ENCODE assay signal across 1 cellular context in genomic region chr21:46402421-46402820, GRCh38.
TF ChIP-seq lines count a peak whose summit lies in the region.

No MANE protein-coding gene starts in this region.

TF ChIP-seq in GM23338, 12 proteins besides CTCF, POLR2A, EP300 and RAD21 (continued from another document):
- TF ChIP-seq EZH2 (IDR thresholded peaks at IDR 0.05; ENCODE audit: low read depth, unreplicated experiment) (no peak), CREB1 (CRISPR knock-in tag; IDR thresholded peaks at IDR 0.05; ENCODE audit: low read depth) (no peak), EZH2phosphoT487 (IDR thresholded peaks at IDR 0.05; ENCODE audit: unreplicated experiment) (no peak), NANOG (IDR thresholded peaks at IDR 0.05; ENCODE audit: borderline replicate concordance) (no peak)
- TF ChIP-seq, protein P1, sequence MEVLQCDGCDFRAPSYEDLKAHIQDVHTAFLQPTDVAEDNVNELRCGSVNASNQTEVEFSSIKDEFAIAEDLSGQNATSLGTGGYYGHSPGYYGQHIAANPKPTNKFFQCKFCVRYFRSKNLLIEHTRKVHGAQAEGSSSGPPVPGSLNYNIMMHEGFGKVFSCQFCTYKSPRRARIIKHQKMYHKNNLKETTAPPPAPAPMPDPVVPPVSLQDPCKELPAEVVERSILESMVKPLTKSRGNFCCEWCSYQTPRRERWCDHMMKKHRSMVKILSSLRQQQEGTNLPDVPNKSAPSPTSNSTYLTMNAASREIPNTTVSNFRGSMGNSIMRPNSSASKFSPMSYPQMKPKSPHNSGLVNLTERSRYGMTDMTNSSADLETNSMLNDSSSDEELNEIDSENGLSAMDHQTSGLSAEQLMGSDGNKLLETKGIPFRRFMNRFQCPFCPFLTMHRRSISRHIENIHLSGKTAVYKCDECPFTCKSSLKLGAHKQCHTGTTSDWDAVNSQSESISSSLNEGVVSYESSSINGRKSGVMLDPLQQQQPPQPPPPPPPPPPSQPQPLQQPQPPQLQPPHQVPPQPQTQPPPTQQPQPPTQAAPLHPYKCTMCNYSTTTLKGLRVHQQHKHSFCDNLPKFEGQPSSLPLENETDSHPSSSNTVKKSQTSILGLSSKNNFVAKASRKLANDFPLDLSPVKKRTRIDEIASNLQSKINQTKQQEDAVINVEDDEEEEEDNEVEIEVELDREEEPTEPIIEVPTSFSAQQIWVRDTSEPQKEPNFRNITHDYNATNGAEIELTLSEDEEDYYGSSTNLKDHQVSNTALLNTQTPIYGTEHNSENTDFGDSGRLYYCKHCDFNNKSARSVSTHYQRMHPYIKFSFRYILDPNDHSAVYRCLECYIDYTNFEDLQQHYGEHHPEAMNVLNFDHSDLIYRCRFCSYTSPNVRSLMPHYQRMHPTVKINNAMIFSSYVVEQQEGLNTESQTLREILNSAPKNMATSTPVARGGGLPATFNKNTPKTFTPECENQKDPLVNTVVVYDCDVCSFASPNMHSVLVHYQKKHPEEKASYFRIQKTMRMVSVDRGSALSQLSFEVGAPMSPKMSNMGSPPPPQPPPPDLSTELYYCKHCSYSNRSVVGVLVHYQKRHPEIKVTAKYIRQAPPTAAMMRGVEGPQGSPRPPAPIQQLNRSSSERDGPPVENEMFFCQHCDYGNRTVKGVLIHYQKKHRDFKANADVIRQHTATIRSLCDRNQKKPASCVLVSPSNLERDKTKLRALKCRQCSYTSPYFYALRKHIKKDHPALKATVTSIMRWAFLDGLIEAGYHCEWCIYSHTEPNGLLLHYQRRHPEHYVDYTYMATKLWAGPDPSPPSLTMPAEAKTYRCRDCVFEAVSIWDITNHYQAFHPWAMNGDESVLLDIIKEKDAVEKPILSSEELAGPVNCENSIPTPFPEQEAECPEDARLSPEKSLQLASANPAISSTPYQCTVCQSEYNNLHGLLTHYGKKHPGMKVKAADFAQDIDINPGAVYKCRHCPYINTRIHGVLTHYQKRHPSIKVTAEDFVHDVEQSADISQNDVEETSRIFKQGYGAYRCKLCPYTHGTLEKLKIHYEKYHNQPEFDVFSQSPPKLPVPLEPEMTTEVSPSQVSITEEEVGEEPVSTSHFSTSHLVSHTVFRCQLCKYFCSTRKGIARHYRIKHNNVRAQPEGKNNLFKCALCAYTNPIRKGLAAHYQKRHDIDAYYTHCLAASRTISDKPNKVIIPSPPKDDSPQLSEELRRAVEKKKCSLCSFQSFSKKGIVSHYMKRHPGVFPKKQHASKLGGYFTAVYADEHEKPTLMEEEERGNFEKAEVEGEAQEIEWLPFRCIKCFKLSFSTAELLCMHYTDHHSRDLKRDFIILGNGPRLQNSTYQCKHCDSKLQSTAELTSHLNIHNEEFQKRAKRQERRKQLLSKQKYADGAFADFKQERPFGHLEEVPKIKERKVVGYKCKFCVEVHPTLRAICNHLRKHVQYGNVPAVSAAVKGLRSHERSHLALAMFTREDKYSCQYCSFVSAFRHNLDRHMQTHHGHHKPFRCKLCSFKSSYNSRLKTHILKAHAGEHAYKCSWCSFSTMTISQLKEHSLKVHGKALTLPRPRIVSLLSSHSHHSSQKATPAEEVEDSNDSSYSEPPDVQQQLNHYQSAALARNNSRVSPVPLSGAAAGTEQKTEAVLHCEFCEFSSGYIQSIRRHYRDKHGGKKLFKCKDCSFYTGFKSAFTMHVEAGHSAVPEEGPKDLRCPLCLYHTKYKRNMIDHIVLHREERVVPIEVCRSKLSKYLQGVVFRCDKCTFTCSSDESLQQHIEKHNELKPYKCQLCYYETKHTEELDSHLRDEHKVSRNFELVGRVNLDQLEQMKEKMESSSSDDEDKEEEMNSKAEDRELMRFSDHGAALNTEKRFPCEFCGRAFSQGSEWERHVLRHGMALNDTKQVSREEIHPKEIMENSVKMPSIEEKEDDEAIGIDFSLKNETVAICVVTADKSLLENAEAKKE (CRISPR knock-in tag; IDR thresholded peaks at IDR 0.05): no peak
